Comparison of ENCODE assay signal across 25 cellular contexts in the genomic region with DNA sequence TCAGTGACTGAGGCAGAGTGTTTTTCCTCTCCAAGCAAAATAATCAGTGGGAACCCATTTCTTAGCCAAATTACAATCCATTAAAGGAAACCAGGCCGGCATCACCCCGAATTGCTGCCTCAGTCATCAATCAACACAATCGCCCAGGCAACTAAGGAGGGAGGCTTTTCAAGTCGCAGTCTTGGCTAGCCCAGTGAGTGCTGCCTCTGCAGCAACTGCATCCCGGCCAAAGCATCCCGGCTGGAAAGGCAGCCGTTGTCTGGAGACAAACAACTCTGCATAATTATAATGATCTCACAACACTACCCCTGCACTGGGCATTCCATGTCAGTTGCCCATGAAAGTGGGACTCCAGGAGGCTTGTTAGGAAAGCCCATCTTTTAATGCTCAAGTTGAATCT.
DNase-seq lines count a peak whose midpoint lies in the region; ATAC-seq lines count a peak whose summit lies in the region.
"Had no signal": no experiment of that assay in that cellular context is flagged by ENCODE, and none has a peak within 500 bp of the region (broad histone marks: within the 10 kb centered on the region; RNA-seq: fewer than 3 reads in every experiment).

No MANE protein-coding gene starts in this region.

- ATAC-seq in HG03460 (IDR thresholded peaks at IDR 0.05; ENCODE audit: unreplicated experiment), result no peak
- ATAC-seq: esophagus mucosa, foreskin keratinocyte had no signal

- DNase-seq in NCI-H2227 (lab: John Stamatoyannopoulos, UW; ENCODE audit: unreplicated experiment), result peak; percentile 21
- peak; percentile 24 for DNase-seq in cerebellum (ENCODE audit: low spot score)
- DNase-seq in medulla oblongata (ENCODE audit: extremely low spot score), result peak; percentile 79
- DNase-seq in putamen (ENCODE audit: low spot score), result peak; percentile 70
- DNase-seq in NCI-H1436 (lab: John Stamatoyannopoulos, UW), result no peak
- no peak for DNase-seq in NCI-H748 treated with DMSO at 0.1 percent for 48 hours (lab: John Stamatoyannopoulos, UW)
- no peak for DNase-seq in DMS53 (lab: John Stamatoyannopoulos, UW)
- DNase-seq: ACHN; activated CD4-positive, alpha-beta T cell treated with anti-CD3 and anti-CD28 coated beads for 4 hours; activated gamma-delta T cell treated with Interleukin-2 at 50 U/mL for 16 hours; activated T-cell treated with anti-CD3 and anti-CD28 coated beads, Interleukin-2, amount 50 U/mL, for 1 hour; brain microvascular endothelial cell; DMS153; foreskin keratinocyte; GF-D8; H7; mesendoderm; NCI-H1092 treated with DMSO at 0.1 percent for 48 hours; NCI-H2029 treated with DMSO at 0.1 percent for 48 hours; NCI-H446 treated with DMSO at 0.1 percent for 48 hours; NK-92 treated with Interleukin-12 subunit alpha and Interleukin-12 subunit beta, amount 100 ng/mL, for 24 hours; Right ventricle myocardium superior; stimulated activated CD4-positive, alpha-beta T cell treated with anti-CD3 and anti-CD28 coated beads, Interleukin-2, amount 100 ng/mL, for 48 hours had no signal

Comparison
In these comparisons a context has a peak if more than half of its experiments do, and no peak if none do; other contexts are left out.
1. DNase-seq: peak in NCI-H2227 (single experiment), cerebellum (single experiment), medulla oblongata (single experiment) and putamen (single experiment); none in NCI-H1436 (single experiment), NCI-H748 treated with DMSO at 0.1 percent for 48 hours (single experiment) and DMS53 (single experiment).